In the genomic region with DNA sequence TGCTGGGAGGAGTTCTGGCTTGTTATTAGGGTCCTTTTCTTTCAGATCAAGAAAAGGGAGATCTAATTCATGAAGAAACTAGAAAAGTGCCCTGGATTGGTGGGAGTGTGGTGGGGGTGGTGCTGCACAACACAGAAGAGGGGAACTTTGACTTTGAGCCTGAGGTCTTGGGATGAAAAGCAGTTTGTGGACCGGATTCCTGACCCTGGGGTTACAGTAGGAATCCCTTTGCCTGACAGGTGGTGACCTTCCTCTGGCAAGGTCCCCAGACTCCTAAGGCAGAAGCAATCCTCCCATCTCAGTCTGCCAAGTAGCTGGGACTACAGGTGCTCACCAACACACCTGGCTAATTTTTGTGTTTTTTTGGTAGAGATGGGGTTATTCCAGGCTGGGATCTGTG, we compare ENCODE assay signal across 17 cellular contexts.
"Had no signal": no experiment of that assay in that cellular context is flagged by ENCODE, and none has a peak within 500 bp of the region (broad histone marks: within the 10 kb centered on the region; RNA-seq: fewer than 3 reads in every experiment).

No MANE protein-coding gene starts in this region.

- DNase-seq: activated naive CD4-positive, alpha-beta T cell; amniotic stem cell; body of pancreas; cortex of kidney; effector memory CD4-positive, alpha-beta T cell; left lung; psoas muscle; SK-N-SH; stimulated activated CD4-positive, alpha-beta T cell treated with anti-CD3 and anti-CD28 coated beads, Interleukin-2, amount 100 ng/mL, for 24 hours; stimulated activated naive CD4-positive, alpha-beta T cell; T-helper 17 cell; testis had no signal

- H3K4me3 ChIP-seq: body of pancreas, gastroesophageal sphincter, left lung, psoas muscle, testis had no signal

- ATAC-seq: activated CD4-positive, CD25-positive, alpha-beta regulatory T cell treated with anti-CD3 and anti-CD28 coated beads, Interleukin-2, amount 50 U/mL, for 24 hours; body of pancreas; gastroesophageal sphincter; left lung; sciatic nerve; T-helper 17 cell had no signal

- H3K4me1 ChIP-seq: body of pancreas, psoas muscle, testis had no signal

- H3K36me3 Mint-ChIP-seq: natural killer cell treated with Interleukin-12 subunit alpha and Interleukin-12 subunit beta and Interleukin-15 and Interleukin-18, amount 100 ng/mL, for 72 hours had no signal

- H3K27me3 Mint-ChIP-seq: central memory CD8-positive, alpha-beta T cell; natural killer cell treated with Interleukin-12 subunit alpha and Interleukin-12 subunit beta and Interleukin-15 and Interleukin-18, amount 100 ng/mL, for 72 hours; T-helper 17 cell had no signal

- H3K9ac ChIP-seq: SK-N-SH had no signal

- H3K36me3 ChIP-seq: gastroesophageal sphincter, left lung had no signal

- H3K4me2 ChIP-seq: SK-N-SH had no signal

- H3K27ac ChIP-seq: body of pancreas, gastroesophageal sphincter, psoas muscle, testis had no signal

- H3K9me3 ChIP-seq: body of pancreas, gastroesophageal sphincter, left lung, psoas muscle, SK-N-SH, testis had no signal

- H3K4me3 Mint-ChIP-seq: central memory CD8-positive, alpha-beta T cell; natural killer cell treated with Interleukin-12 subunit alpha and Interleukin-12 subunit beta and Interleukin-15 and Interleukin-18, amount 100 ng/mL, for 72 hours had no signal

- H3K9me3 Mint-ChIP-seq: central memory CD8-positive, alpha-beta T cell; natural killer cell treated with Interleukin-12 subunit alpha and Interleukin-12 subunit beta and Interleukin-15 and Interleukin-18, amount 100 ng/mL, for 72 hours had no signal

- H3K27me3 ChIP-seq: body of pancreas, gastroesophageal sphincter, left lung, testis had no signal
